In genomic region chr9:123338710-123339665, GRCh38 we compare ENCODE assay signal across 8 cellular contexts. TPM values are rescaled to one million over a fixed set of nuclear protein-coding genes. Genes with fewer than 3 reads are reported as not detected.
DNase-seq lines count a peak whose midpoint lies in the region; ATAC-seq and TF ChIP-seq lines count a peak whose summit lies in the region.

No MANE protein-coding gene starts in this region.

- H3K36me3 ChIP-seq in OCI-LY3 (replicated peaks; ENCODE audit: low read depth, low read length), result no peaks in the 10 kb centered on the region
- no peaks in the 10 kb centered on the region for H3K36me3 ChIP-seq in stomach
- H3K36me3 ChIP-seq in HAP-1 (replicated peaks), result no peaks in the 10 kb centered on the region

- peaks cover 33% of the 10 kb centered on the region for H3K4me1 ChIP-seq in OCI-LY3 (ENCODE audit: low read length)
- peaks cover 71% of the 10 kb centered on the region for H3K4me1 ChIP-seq in mononuclear cell (ENCODE audit: insufficient read depth, low read length)
- peaks cover 9 to 44% (median 27%) of the 10 kb centered on the region in 4 donors for H3K4me1 ChIP-seq in stomach
- peaks cover 13% of the 10 kb centered on the region for H3K4me1 ChIP-seq in HAP-1

- H3K4me2 ChIP-seq in OCI-LY3 (ENCODE audit: low read length), result peak overlapping the region; percentile 100

- peak overlapping the region; percentile 93 for H2AFZ ChIP-seq in OCI-LY3 (ENCODE audit: low read depth, low read length)

- H4K20me1 ChIP-seq in OCI-LY3 (ENCODE audit: insufficient read depth, low read length), result no peaks in the 10 kb centered on the region

- peak; percentile 84 for DNase-seq in activated effector memory CD4-positive, alpha-beta T cell treated with anti-CD3 and anti-CD28 coated beads, Interleukin-2, amount 50 U/mL, for 16 hours
- DNase-seq in stomach (peak; percentile 35), HAP-1 (ENCODE audit: low spot score in 2 of 2) (no peak), inferior parietal cortex (ENCODE audit: extremely low spot score) (no peak)

- no peak for TF ChIP-seq EP300 in stomach (IDR thresholded peaks at IDR 0.05)

- H3K4me3 ChIP-seq in GM12875 (ENCODE audit: low read depth, low read length) (peak overlapping the region; percentile 29), OCI-LY3 (ENCODE audit: low read length) (peak overlapping the region; percentile 80), mononuclear cell (ENCODE audit: low read length) (peak overlapping the region; percentile 3), stomach (peak overlapping the region; percentile 18 to 29 (median 24)), HAP-1 (no peak overlapping the region)

- no peaks in the 10 kb centered on the region for H3K79me2 ChIP-seq in OCI-LY3 (ENCODE audit: low read length)

- TF ChIP-seq CTCF in GM12875 (IDR thresholded peaks at IDR 0.05; ENCODE audit: borderline replicate concordance, insufficient read depth, low read depth, low read length), result 0 out of 2 replicates have a peak, but pooled peaks have one; percentile 5
- no peak for TF ChIP-seq CTCF in OCI-LY3 (IDR thresholded peaks at IDR 0.05; ENCODE audit: low read depth, low read length)
- TF ChIP-seq CTCF in stomach (IDR thresholded peaks at IDR 0.05), result no peak

- H3K9me3 ChIP-seq in OCI-LY3 (ENCODE audit: insufficient read depth, low read length) (no peaks in the 10 kb centered on the region; the same call in 1 of the 2 replicates), mononuclear cell (ENCODE audit: low read depth, low read length) (no peaks in the 10 kb centered on the region), stomach (no peaks in the 10 kb centered on the region), HAP-1 (no peaks in the 10 kb centered on the region)

- no peak for TF ChIP-seq POLR2A in stomach (IDR thresholded peaks at IDR 0.05)

- in situ Hi-C loops in HAP-1 (cut with MboI; ENCODE audit: low sequenced_read_pairs), result loop anchor here (25.0 kb wide), 1 partner anchor 877 kb away; no protein-coding TSS in a partner anchor

- no peak overlapping the region for H3K27ac ChIP-seq in OCI-LY3 (ENCODE audit: low read length)
- H3K27ac ChIP-seq in stomach, result peak overlapping the region in 4 of 5 donors; percentile 20 to 68 (median 50)

- no peaks in the 10 kb centered on the region; the same call in 1 of the 2 replicates for H3K27me3 ChIP-seq in OCI-LY3 (ENCODE audit: low read depth, low read length)
- no peaks in the 10 kb centered on the region for H3K27me3 ChIP-seq in mononuclear cell (ENCODE audit: insufficient read depth, low read length)
- no peaks in the 10 kb centered on the region for H3K27me3 ChIP-seq in stomach
- H3K27me3 ChIP-seq in HAP-1 (ENCODE audit: low read depth), result no peaks in the 10 kb centered on the region

- H3K9ac ChIP-seq in OCI-LY3 (ENCODE audit: low read length), result peak overlapping the region; percentile 37; the same call in 1 of the 2 replicates

- intact Hi-C loops in stomach (cut with DNase I; ENCODE audit: low total_unique reads), result no loop called here

- ATAC-seq in HG02571 (IDR thresholded peaks at IDR 0.05; ENCODE audit: unreplicated experiment), result peak; percentile 69

- WGBS in stomach, 5 donors, result 51 to 66% (median 55%) methylated on average over 34 to 35 of the region's 35 CpGs

RNA-seq across cellular contexts. Expression of gene CRB2, which starts 17.0 kb away (rescaled TPM):
- total RNA-seq in mononuclear cell (not detected), stomach (1 to 10 TPM in 1 of 5 donors, under 1 TPM in 1, not detected in 3; 0.18 to 4.3 TPM)
- polyA plus RNA-seq in stomach, result under 1 TPM in 2 of 3 donors, not detected in 1; 0.03 to 0.19 TPM

Comparison
In these comparisons a context has a peak if more than half of its experiments do, and no peak if none do; other contexts are left out.
1. DNase-seq: peak in activated effector memory CD4-positive, alpha-beta T cell treated with anti-CD3 and anti-CD28 coated beads, Interleukin-2, amount 50 U/mL, for 16 hours (single experiment) and stomach (single experiment); none in HAP-1 (0 of 2) and inferior parietal cortex (single experiment).